In genomic region chr19:42275517-42275916, GRCh38 we compare ENCODE assay signal across 1 cellular context.
TF ChIP-seq lines count a peak whose summit lies in the region.

No MANE protein-coding gene starts in this region.

TF ChIP-seq in HEK293, 187 proteins besides CTCF, POLR2A, EP300 and RAD21:
- TF ChIP-seq ZFHX2 (tag by site-specific recombination; conservative IDR thresholded peaks at IDR 0.05) (0 out of 2 replicates have a peak, but pooled peaks have one; percentile 1), ZNF121 (tag by site-specific recombination; IDR thresholded peaks at IDR 0.05) (peak; percentile 97), ZNF324 (tag by site-specific recombination; IDR thresholded peaks at IDR 0.05) (no peak), ZNF629 (tag by site-specific recombination; IDR thresholded peaks at IDR 0.05) (no peak), ZNF133 (tag by site-specific recombination; IDR thresholded peaks at IDR 0.05) (no peak), ZNF529 (tag by site-specific recombination; IDR thresholded peaks at IDR 0.05; ENCODE audit: insufficient replicate concordance) (no peak), ZNF521 (tag by site-specific recombination; IDR thresholded peaks at IDR 0.05) (no peak), ATF2 (tag by site-specific recombination; IDR thresholded peaks at IDR 0.05; ENCODE audit: low read depth) (no peak)
